8 cellular contexts compared by ENCODE assay signal in the genomic region with DNA sequence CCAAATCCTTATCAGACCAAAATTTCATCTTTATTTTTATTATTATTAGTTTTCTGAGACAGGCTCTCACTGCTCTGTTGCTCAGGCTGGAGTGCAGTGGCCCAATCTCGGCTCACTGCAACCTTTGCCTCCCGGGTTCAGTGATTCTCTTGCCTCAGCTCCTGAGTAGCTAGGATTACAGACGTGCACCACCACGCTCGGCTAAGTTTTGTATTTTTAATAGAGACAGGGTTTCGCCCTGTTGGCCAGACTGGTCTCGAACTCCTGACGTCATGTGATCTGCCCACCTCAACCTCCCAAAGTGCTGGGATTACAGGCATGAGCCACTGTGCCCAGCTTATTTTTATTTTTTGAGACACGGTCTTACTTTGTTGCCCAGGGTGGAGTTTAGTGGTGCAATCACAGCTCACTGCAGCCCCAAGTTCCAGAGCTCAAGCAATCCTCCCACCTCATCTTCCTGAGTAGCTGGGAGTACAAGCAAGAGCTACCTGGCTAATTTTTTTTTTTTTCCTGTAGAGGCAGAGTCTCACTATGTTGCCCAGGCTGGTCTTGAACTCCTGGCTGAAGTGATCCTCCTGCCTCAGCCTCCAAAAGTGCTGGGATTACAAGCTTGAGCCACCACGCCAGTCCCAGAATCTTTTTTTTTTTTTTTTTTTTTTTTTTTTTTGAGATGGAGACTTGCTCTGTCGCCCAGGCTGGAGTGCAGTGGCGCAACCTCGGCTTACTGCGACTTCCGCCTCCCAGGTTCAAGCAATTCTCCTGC. TPM values are rescaled to one million over a fixed set of nuclear protein-coding genes. Genes with fewer than 3 reads are reported as not detected.
DNase-seq lines count a peak whose midpoint lies in the region; ATAC-seq, FAIRE-seq and TF ChIP-seq lines count a peak whose summit lies in the region.
"Not testable (repeated sequence)": the region's sequence is repeated elsewhere in the genome, so short reads cannot be mapped to it uniquely, and the experiment has no call there.

No MANE protein-coding gene starts in this region.

- BruUV-seq in HCT116 (replicated peaks; lab: Mats Ljungman, UMichigan); HepG2 (replicated peaks; lab: Mats Ljungman, UMichigan): not testable (repeated sequence)

- TF ChIP-seq RAD21 in HCT116 (IDR thresholded peaks at IDR 0.05; ENCODE audit: low read depth); HepG2 (CRISPR knock-in tag; IDR thresholded peaks at IDR 0.05): not testable (repeated sequence)

- H3K4me3 Mint-ChIP-seq in activated CD4-positive, alpha-beta T cell treated with anti-CD3 and anti-CD28 coated beads for 36 hours: peak overlapping the region; percentile 88
- peak overlapping the region; percentile 92 for H3K4me3 Mint-ChIP-seq in activated naive CD4-positive, alpha-beta T cell treated with anti-CD3 and anti-CD28 coated beads, Interleukin-2, amount 50 U/mL, for 24 hours
- H3K4me3 Mint-ChIP-seq in endodermal cell (peak overlapping the region; percentile 77), progenitor cell of endocrine pancreas (ENCODE audit: low read depth) (peak overlapping the region; percentile 83)

- H3K27me3 Mint-ChIP-seq in activated CD4-positive, alpha-beta T cell treated with anti-CD3 and anti-CD28 coated beads for 36 hours; activated naive CD4-positive, alpha-beta T cell treated with anti-CD3 and anti-CD28 coated beads, Interleukin-2, amount 50 U/mL, for 24 hours; endodermal cell (ENCODE audit: insufficient read depth); progenitor cell of endocrine pancreas: not testable (repeated sequence)

- CTCF ChIA-PET in HCT116 (lab: Charles Lee); HepG2 (lab: Yijun Ruan, JAX; ENCODE audit: low intra/inter-chr PET ratio, low total read pairs): not testable (repeated sequence)
- CTCF ChIA-PET in activated CD4-positive, alpha-beta T cell treated with anti-CD3 and anti-CD28 coated beads for 36 hours (lab: Charles Lee): interaction anchor here (1.1 to 1.4 kb wide), 2 partner anchors 21 to 44 kb away, joined by 3 to 5 read pairs; no protein-coding TSS in a partner anchor

- not testable (repeated sequence) for H3K4me3 ChIP-seq in HCT116 (replicated peaks in 1 of 2; ENCODE audit: low read depth in 1 of 2, low read length in 2 of 2); endodermal cell (ENCODE audit: low read length); HepG2 (replicated peaks in 1 of 3; ENCODE audit: insufficient read depth in 1 of 3, low read depth in 2 of 3, low read length in 3 of 3)
- H3K4me3 ChIP-seq in OCI-LY3 (ENCODE audit: low read length): peak overlapping the region; percentile 95

- not testable (repeated sequence) for H2AFZ ChIP-seq in HCT116 (ENCODE audit: low read depth, low read length, poor library complexity, severe bottlenecking); HepG2 (ENCODE audit: low read length)
- peak overlapping the region; percentile 97; the same call in 1 of the 2 replicates for H2AFZ ChIP-seq in OCI-LY3 (ENCODE audit: low read depth, low read length)

- H3K9me3 Mint-ChIP-seq in activated CD4-positive, alpha-beta T cell treated with anti-CD3 and anti-CD28 coated beads for 36 hours (ENCODE audit: low read depth); activated naive CD4-positive, alpha-beta T cell treated with anti-CD3 and anti-CD28 coated beads, Interleukin-2, amount 50 U/mL, for 24 hours; endodermal cell; progenitor cell of endocrine pancreas (ENCODE audit: low read depth): not testable (repeated sequence)

- peaks cover 10% of the 10 kb centered on the region for H3K79me2 ChIP-seq in HCT116 (ENCODE audit: insufficient read depth, low read length)
- H3K79me2 ChIP-seq in OCI-LY3 (ENCODE audit: low read length); HepG2 (ENCODE audit: insufficient read depth, low read length): not testable (repeated sequence)

- RAD21 ChIA-PET in HCT116 (lab: Charles Lee; ENCODE audit: low non-redundant PET in 1 of 2, low total read pairs in 2 of 2, uncharacterized antibody in 2 of 2, unreplicated experiment in 2 of 2): interaction anchor here in 1 of 2 experiments (1.0 kb wide), 1 partner anchor 21 kb away, joined by 3 read pairs; no protein-coding TSS in a partner anchor

- H3K4me1 Mint-ChIP-seq in activated CD4-positive, alpha-beta T cell treated with anti-CD3 and anti-CD28 coated beads for 36 hours; activated naive CD4-positive, alpha-beta T cell treated with anti-CD3 and anti-CD28 coated beads, Interleukin-2, amount 50 U/mL, for 24 hours; endodermal cell; progenitor cell of endocrine pancreas (ENCODE audit: low read depth): not testable (repeated sequence)

- TF ChIP-seq POLR2A in HCT116 (IDR thresholded peaks at IDR 0.05; ENCODE audit: borderline replicate concordance, extremely low read depth, insufficient read depth, insufficient read length); HepG2 (IDR thresholded peaks at IDR 0.05; ENCODE audit: insufficient read depth in 1 of 2, low read depth in 2 of 2, low read length in 2 of 2): not testable (repeated sequence)

- H3K27me3 ChIP-seq in HCT116 (ENCODE audit: insufficient read depth, low read length); OCI-LY3 (ENCODE audit: low read depth, low read length); endodermal cell (ENCODE audit: control insufficient read depth, insufficient read depth, low read length, poor library complexity, severe bottlenecking); HepG2 (ENCODE audit: control insufficient read depth in 1 of 2, insufficient read depth in 2 of 2, low read length in 2 of 2): not testable (repeated sequence)

- not testable (repeated sequence) for H3K27ac Mint-ChIP-seq in activated CD4-positive, alpha-beta T cell treated with anti-CD3 and anti-CD28 coated beads for 36 hours; activated naive CD4-positive, alpha-beta T cell treated with anti-CD3 and anti-CD28 coated beads, Interleukin-2, amount 50 U/mL, for 24 hours; endodermal cell; progenitor cell of endocrine pancreas

- TF ChIP-seq CTCF in 22Rv1 (IDR thresholded peaks at IDR 0.05); HCT116 (IDR thresholded peaks at IDR 0.05 in 2 of 3, conservative IDR thresholded peaks at IDR 0.05 in 1 of 3; ENCODE audit: borderline replicate concordance in 1 of 3, insufficient read depth in 1 of 3, low read depth in 2 of 3, low read length in 2 of 3); OCI-LY3 (IDR thresholded peaks at IDR 0.05; ENCODE audit: low read depth, low read length); endodermal cell (conservative IDR thresholded peaks at IDR 0.05); HepG2 (CRISPR knock-in tag; IDR thresholded peaks at IDR 0.05); progenitor cell of endocrine pancreas (IDR thresholded peaks at IDR 0.05; ENCODE audit: unreplicated experiment): not testable (repeated sequence)

- not testable (repeated sequence) for FAIRE-seq in HepG2 (lab: Jason Lieb, UNC)

- H3K9me3 ChIP-seq in HCT116 (ENCODE audit: control insufficient read depth in 1 of 2, insufficient read depth in 1 of 2, low read depth in 1 of 2, low read length in 2 of 2); OCI-LY3 (ENCODE audit: insufficient read depth, low read length); endodermal cell (ENCODE audit: control insufficient read depth, low read length); HepG2 (ENCODE audit: low read length): not testable (repeated sequence)

- H3K27ac ChIP-seq in 22Rv1 (peak overlapping the region; percentile 79), HCT116 (ENCODE audit: low read depth, low read length) (peak overlapping the region; percentile 74), OCI-LY3 (ENCODE audit: low read length) (peak overlapping the region; percentile 48; the same call in 1 of the 2 replicates)
- not testable (repeated sequence) for H3K27ac ChIP-seq in endodermal cell (ENCODE audit: low read depth, low read length); HepG2 (ENCODE audit: extremely low read length, insufficient read depth, low read length)

- TF ChIP-seq EP300 in HepG2 (IDR thresholded peaks at IDR 0.05; ENCODE audit: low read depth in 2 of 2, low read length in 2 of 2); HepG2 (CRISPR knock-in tag; IDR thresholded peaks at IDR 0.05; ENCODE audit: borderline replicate concordance): not testable (repeated sequence)

- ATAC-seq in HCT116; activated CD4-positive, alpha-beta T cell treated with anti-CD3 and anti-CD28 coated beads for 36 hours; HepG2: not testable (repeated sequence)

- 94 to 97% methylated on average over 12 to 15 of the region's 15 CpGs for WGBS in endodermal cell (ENCODE audit: insufficient coverage in 1 of 2, insufficient read length in 1 of 2), 2 experiments
- 79% methylated on average over 15 of the region's 15 CpGs for WGBS in HepG2 (ENCODE audit: low lambda C conversion rate)

- H3K9me2 ChIP-seq in HCT116 (ENCODE audit: insufficient read depth): not testable (repeated sequence)

- POLR2A ChIA-PET in HCT116 (lab: Charles Lee) (interaction anchor here (0.6 kb wide), 2 partner anchors 338 to 1269 kb away, joined by 3 to 4 read pairs; no protein-coding TSS in a partner anchor), HepG2 (lab: Yijun Ruan, JAX) (interaction anchor here (1.8 kb wide), 2 partner anchors 39 to 43 kb away, joined by 8 to 14 read pairs; no protein-coding TSS in a partner anchor)
- POLR2A ChIA-PET in activated CD4-positive, alpha-beta T cell treated with anti-CD3 and anti-CD28 coated beads for 36 hours (lab: Charles Lee): interaction anchor here (0.6 kb wide), 3 partner anchors 19 to 588 kb away, joined by 3 to 7 read pairs (median 3); no protein-coding TSS in a partner anchor

- in situ Hi-C loops in HepG2 (cut with HindIII; ENCODE audit: extremely low pct_ligation_motif_present, low pct_unique_long_range_greater_than_20kb): not testable (repeated sequence)

- peaks cover 0 to 12% of the 10 kb centered on the region in 2 experiments; a peak in 3 of 4 replicates for H3K36me3 ChIP-seq in HCT116 (ENCODE audit: control insufficient read depth in 1 of 2, insufficient read depth in 2 of 2, low read length in 2 of 2)
- H3K36me3 ChIP-seq in OCI-LY3 (replicated peaks; ENCODE audit: low read depth, low read length); HepG2 (replicated peaks in 1 of 2; ENCODE audit: control insufficient read depth in 1 of 2, insufficient read depth in 2 of 2, low read length in 2 of 2): not testable (repeated sequence)
- peaks cover 13% of the 10 kb centered on the region for H3K36me3 ChIP-seq in endodermal cell (ENCODE audit: control insufficient read depth, insufficient read depth, low read length)

- H3K4me1 ChIP-seq in HCT116 (ENCODE audit: control insufficient read depth in 1 of 2, insufficient read depth in 2 of 2, low read length in 2 of 2): peaks cover 0 to 20% of the 10 kb centered on the region in 2 experiments; a peak in 2 of 4 replicates
- H3K4me1 ChIP-seq in OCI-LY3 (ENCODE audit: low read length); endodermal cell (ENCODE audit: control insufficient read depth, insufficient read depth, low read length): not testable (repeated sequence)
- peaks cover 10% of the 10 kb centered on the region for H3K4me1 ChIP-seq in HepG2 (ENCODE audit: insufficient read depth, low read length)

- intact Hi-C loops in HCT116 (cut with micrococcal nuclease); activated CD4-positive, alpha-beta T cell treated with anti-CD3 and anti-CD28 coated beads for 36 hours (cut with DNase I, micrococcal nuclease); HepG2 (cut with micrococcal nuclease; ENCODE audit: unreplicated experiment): not testable (repeated sequence)

- DNase-seq in HCT116 (ENCODE audit: low read depth, low spot score); activated CD4-positive, alpha-beta T cell treated with anti-CD3 and anti-CD28 coated beads for 36 hours; endodermal cell; HepG2 (ENCODE audit: low spot score); progenitor cell of endocrine pancreas (ENCODE audit: low spot score, unreplicated experiment): not testable (repeated sequence)

- H4K20me1 ChIP-seq in HCT116 (ENCODE audit: insufficient read depth); OCI-LY3 (ENCODE audit: insufficient read depth, low read length); HepG2 (ENCODE audit: insufficient read depth, low read length): not testable (repeated sequence)

- not testable (repeated sequence) for H3K9ac ChIP-seq in HCT116 (ENCODE audit: low read length); OCI-LY3 (ENCODE audit: low read length); endodermal cell (ENCODE audit: extremely low read depth, low read length, poor library complexity, severe bottlenecking); HepG2 (ENCODE audit: insufficient read depth, low read depth, low read length)

- peak overlapping the region; percentile 97 for H3K4me2 ChIP-seq in HCT116 (ENCODE audit: low read length)
- H3K4me2 ChIP-seq in OCI-LY3 (ENCODE audit: low read length): peak overlapping the region; percentile 79
- H3K4me2 ChIP-seq in HepG2 (ENCODE audit: low read depth, low read length): 0 out of 2 replicates have a peak overlapping the region, but pooled peaks have one; percentile 99

- not testable (repeated sequence) for H3K36me3 Mint-ChIP-seq in activated CD4-positive, alpha-beta T cell treated with anti-CD3 and anti-CD28 coated beads for 36 hours (ENCODE audit: low read depth); activated naive CD4-positive, alpha-beta T cell treated with anti-CD3 and anti-CD28 coated beads, Interleukin-2, amount 50 U/mL, for 24 hours; progenitor cell of endocrine pancreas (ENCODE audit: insufficient read depth)
- H3K36me3 Mint-ChIP-seq in endodermal cell (ENCODE audit: low read depth): peaks cover 13% of the 10 kb centered on the region

RNA-seq across cellular contexts. Expression of a gene that starts 1.3 kb away (rescaled TPM):
- 33.9 TPM for total RNA-seq in HCT116 (2021; ENCODE audit: unreplicated experiment)
- polyA plus RNA-seq in HCT116 (2012): 30.9 and 31.0 TPM in 2 replicates
- total RNA-seq in activated CD4-positive, alpha-beta T cell treated with anti-CD3 and anti-CD28 coated beads for 36 hours: 10 to 100 TPM in 1 of 2 experiments, 1 to 10 TPM in 1; 8.4 to 10.2 TPM
- 10 to 100 TPM; 22.4 to 25.0 TPM for total RNA-seq in endodermal cell
- polyA plus RNA-seq in endodermal cell (2013, experiment 1 of 2): 23.8 TPM
- 23.5 TPM for polyA plus RNA-seq in endodermal cell (2013, experiment 2 of 2)
- total RNA-seq in HepG2 (2016; rRNA removed; fragmentation: Illumina TruSeq; extraction: Trizol): 9.3 and 18.8 TPM in 2 replicates
- total RNA-seq in HepG2 (2016; cell fraction: cytosol; rRNA removed; fragmentation: Illumina TruSeq; extraction: Trizol; ENCODE audit: low read depth): 6.3 and 6.8 TPM in 2 replicates
- 8.9 and 19.1 TPM in 2 replicates for total RNA-seq in HepG2 (2016; cell fraction: insoluble cytoplasmic fraction; rRNA removed; fragmentation: Illumina TruSeq; extraction: Trizol)
- total RNA-seq in HepG2 (2016; cell fraction: membrane; rRNA removed; fragmentation: Illumina TruSeq; extraction: Trizol): 17.4 and 19.4 TPM in 2 replicates
- total RNA-seq in HepG2 (2016; cell fraction: nucleus; rRNA removed; fragmentation: Illumina TruSeq; extraction: Trizol): 16.1 and 21.0 TPM in 2 replicates
- 10.6 and 16.9 TPM in 2 replicates for polyA plus RNA-seq in HepG2 (2011; rRNA removed)
- 12.5 and 14.4 TPM in 2 replicates for polyA plus RNA-seq in HepG2 (2011; cell fraction: cytosol; rRNA removed)
- polyA plus RNA-seq in HepG2 (2011; cell fraction: nucleus; rRNA removed): 30.1 and 31.3 TPM in 2 replicates
- polyA plus RNA-seq in HepG2 (2012): 11.0 and 16.6 TPM in 2 replicates
- polyA plus RNA-seq in HepG2 (2016; cell fraction: cytosol; fragmentation: Illumina TruSeq; extraction: Trizol; ENCODE audit: low read depth): 5.9 and 7.6 TPM in 2 replicates
- polyA plus RNA-seq in HepG2 (2016; cell fraction: insoluble cytoplasmic fraction; fragmentation: Illumina TruSeq; extraction: Trizol; ENCODE audit: low read depth): 10.5 and 13.4 TPM in 2 replicates
- polyA plus RNA-seq in HepG2 (2016; cell fraction: membrane; fragmentation: Illumina TruSeq; extraction: Trizol; ENCODE audit: low read depth): 14.0 and 17.0 TPM in 2 replicates
- polyA plus RNA-seq in HepG2 (2016; cell fraction: nucleus; fragmentation: Illumina TruSeq; extraction: Trizol; ENCODE audit: insufficient read depth, low read depth): 30.8 and 31.8 TPM in 2 replicates
- polyA minus RNA-seq in HepG2 (2011; rRNA and poly(A)+ RNA removed; ENCODE audit: low replicate concordance): 44.7 and 85.4 TPM in 2 replicates
- 11.3 and 17.5 TPM in 2 replicates for polyA minus RNA-seq in HepG2 (2011; cell fraction: cytosol; rRNA and poly(A)+ RNA removed)
- 9.3 and 12.4 TPM in 2 replicates for polyA minus RNA-seq in HepG2 (2011; cell fraction: nucleus; rRNA and poly(A)+ RNA removed)
- 26.4 and 28.3 TPM in 2 replicates for total RNA-seq in progenitor cell of endocrine pancreas

RNA-seq across cellular contexts. Expression of a gene that starts 16.4 kb away (rescaled TPM):
- total RNA-seq in HCT116 (2021; ENCODE audit: unreplicated experiment) (45.8 TPM), endodermal cell (10 to 100 TPM; 48.1 to 50.7 TPM), HepG2 (2016; rRNA removed; fragmentation: Illumina TruSeq; extraction: Trizol) (16.2 and 26.1 TPM in 2 replicates), progenitor cell of endocrine pancreas (64.5 and 68.5 TPM in 2 replicates)
- 51.8 and 55.9 TPM in 2 replicates for polyA plus RNA-seq in HCT116 (2012)
- total RNA-seq in activated CD4-positive, alpha-beta T cell treated with anti-CD3 and anti-CD28 coated beads for 36 hours: 10 to 100 TPM; 32.1 to 38.8 TPM
- polyA plus RNA-seq in endodermal cell (2013, experiment 1 of 2): 41.9 TPM
- polyA plus RNA-seq in endodermal cell (2013, experiment 2 of 2): 34.3 TPM
- total RNA-seq in HepG2 (2016; cell fraction: cytosol; rRNA removed; fragmentation: Illumina TruSeq; extraction: Trizol; ENCODE audit: low read depth): 11.9 and 18.5 TPM in 2 replicates
- total RNA-seq in HepG2 (2016; cell fraction: insoluble cytoplasmic fraction; rRNA removed; fragmentation: Illumina TruSeq; extraction: Trizol): 14.1 and 27.2 TPM in 2 replicates
- total RNA-seq in HepG2 (2016; cell fraction: membrane; rRNA removed; fragmentation: Illumina TruSeq; extraction: Trizol): 20.4 and 27.0 TPM in 2 replicates
- total RNA-seq in HepG2 (2016; cell fraction: nucleus; rRNA removed; fragmentation: Illumina TruSeq; extraction: Trizol): 19.9 and 21.8 TPM in 2 replicates
- 36.0 and 37.5 TPM in 2 replicates for polyA plus RNA-seq in HepG2 (2011; rRNA removed)
- polyA plus RNA-seq in HepG2 (2011; cell fraction: cytosol; rRNA removed): 22.7 and 32.6 TPM in 2 replicates
- polyA plus RNA-seq in HepG2 (2011; cell fraction: nucleus; rRNA removed): 80.9 and 82.1 TPM in 2 replicates
- 17.6 and 19.0 TPM in 2 replicates for polyA plus RNA-seq in HepG2 (2012)
- 18.0 and 23.7 TPM in 2 replicates for polyA plus RNA-seq in HepG2 (2016; cell fraction: cytosol; fragmentation: Illumina TruSeq; extraction: Trizol; ENCODE audit: low read depth)
- 17.7 and 21.6 TPM in 2 replicates for polyA plus RNA-seq in HepG2 (2016; cell fraction: insoluble cytoplasmic fraction; fragmentation: Illumina TruSeq; extraction: Trizol; ENCODE audit: low read depth)
- polyA plus RNA-seq in HepG2 (2016; cell fraction: membrane; fragmentation: Illumina TruSeq; extraction: Trizol; ENCODE audit: low read depth): 21.8 and 28.2 TPM in 2 replicates
- 60.0 and 62.1 TPM in 2 replicates for polyA plus RNA-seq in HepG2 (2016; cell fraction: nucleus; fragmentation: Illumina TruSeq; extraction: Trizol; ENCODE audit: insufficient read depth, low read depth)
- 45.1 and 143 TPM in 2 replicates for polyA minus RNA-seq in HepG2 (2011; rRNA and poly(A)+ RNA removed; ENCODE audit: low replicate concordance)
- polyA minus RNA-seq in HepG2 (2011; cell fraction: cytosol; rRNA and poly(A)+ RNA removed): 10.4 and 12.0 TPM in 2 replicates
- polyA minus RNA-seq in HepG2 (2011; cell fraction: nucleus; rRNA and poly(A)+ RNA removed): 38.2 and 49.6 TPM in 2 replicates

RNA-seq across cellular contexts. Expression of a gene that starts 16.8 kb away (rescaled TPM):
- 42.1 TPM for total RNA-seq in HCT116 (2021; ENCODE audit: unreplicated experiment)
- 19.1 and 29.0 TPM in 2 replicates for polyA plus RNA-seq in HCT116 (2012)
- total RNA-seq in activated CD4-positive, alpha-beta T cell treated with anti-CD3 and anti-CD28 coated beads for 36 hours: 10 to 100 TPM; 29.5 to 37.5 TPM
- 10 to 100 TPM; 30.6 to 31.8 TPM for total RNA-seq in endodermal cell
- 18.5 TPM for polyA plus RNA-seq in endodermal cell (2013, experiment 1 of 2)
- 18.1 TPM for polyA plus RNA-seq in endodermal cell (2013, experiment 2 of 2)
- 41.2 and 57.8 TPM in 2 replicates for total RNA-seq in HepG2 (2016; rRNA removed; fragmentation: Illumina TruSeq; extraction: Trizol)
- 10.4 and 12.1 TPM in 2 replicates for total RNA-seq in HepG2 (2016; cell fraction: cytosol; rRNA removed; fragmentation: Illumina TruSeq; extraction: Trizol; ENCODE audit: low read depth)
- total RNA-seq in HepG2 (2016; cell fraction: insoluble cytoplasmic fraction; rRNA removed; fragmentation: Illumina TruSeq; extraction: Trizol): 45.4 and 61.4 TPM in 2 replicates
- 14.0 and 15.7 TPM in 2 replicates for total RNA-seq in HepG2 (2016; cell fraction: membrane; rRNA removed; fragmentation: Illumina TruSeq; extraction: Trizol)
- 16.3 and 19.3 TPM in 2 replicates for total RNA-seq in HepG2 (2016; cell fraction: nucleus; rRNA removed; fragmentation: Illumina TruSeq; extraction: Trizol)
- 22.3 and 26.5 TPM in 2 replicates for polyA plus RNA-seq in HepG2 (2011; rRNA removed)
- polyA plus RNA-seq in HepG2 (2011; cell fraction: cytosol; rRNA removed): 15.5 and 18.8 TPM in 2 replicates
- polyA plus RNA-seq in HepG2 (2011; cell fraction: nucleus; rRNA removed): 10.4 and 11.9 TPM in 2 replicates
- polyA plus RNA-seq in HepG2 (2012): 17.0 and 18.3 TPM in 2 replicates
- 8.5 and 10.6 TPM in 2 replicates for polyA plus RNA-seq in HepG2 (2016; cell fraction: cytosol; fragmentation: Illumina TruSeq; extraction: Trizol; ENCODE audit: low read depth)
- polyA plus RNA-seq in HepG2 (2016; cell fraction: insoluble cytoplasmic fraction; fragmentation: Illumina TruSeq; extraction: Trizol; ENCODE audit: low read depth): 47.4 and 47.7 TPM in 2 replicates
- 9.1 and 10.5 TPM in 2 replicates for polyA plus RNA-seq in HepG2 (2016; cell fraction: membrane; fragmentation: Illumina TruSeq; extraction: Trizol; ENCODE audit: low read depth)
- 23.3 and 26.5 TPM in 2 replicates for polyA plus RNA-seq in HepG2 (2016; cell fraction: nucleus; fragmentation: Illumina TruSeq; extraction: Trizol; ENCODE audit: insufficient read depth, low read depth)
- polyA minus RNA-seq in HepG2 (2011; rRNA and poly(A)+ RNA removed; ENCODE audit: low replicate concordance): 28.6 and 113 TPM in 2 replicates
- polyA minus RNA-seq in HepG2 (2011; cell fraction: cytosol; rRNA and poly(A)+ RNA removed): 18.2 and 21.4 TPM in 2 replicates
- 12.0 and 13.4 TPM in 2 replicates for polyA minus RNA-seq in HepG2 (2011; cell fraction: nucleus; rRNA and poly(A)+ RNA removed)
- total RNA-seq in progenitor cell of endocrine pancreas: 29.2 and 31.6 TPM in 2 replicates

RNA-seq across cellular contexts. Expression of a gene that starts 32.1 kb away (rescaled TPM):
- 51.6 TPM for total RNA-seq in HCT116 (2021; ENCODE audit: unreplicated experiment)
- 35.1 and 43.9 TPM in 2 replicates for polyA plus RNA-seq in HCT116 (2012)
- total RNA-seq in activated CD4-positive, alpha-beta T cell treated with anti-CD3 and anti-CD28 coated beads for 36 hours: 10 to 100 TPM; 39.9 to 56.1 TPM
- total RNA-seq in endodermal cell: 10 to 100 TPM; 51.5 to 60.4 TPM
- 46.9 TPM for polyA plus RNA-seq in endodermal cell (2013, experiment 1 of 2)
- polyA plus RNA-seq in endodermal cell (2013, experiment 2 of 2): 45.0 TPM
- total RNA-seq in HepG2 (2016; rRNA removed; fragmentation: Illumina TruSeq; extraction: Trizol): 37.1 and 42.1 TPM in 2 replicates
- total RNA-seq in HepG2 (2016; cell fraction: cytosol; rRNA removed; fragmentation: Illumina TruSeq; extraction: Trizol; ENCODE audit: low read depth): 7.2 and 8.5 TPM in 2 replicates
- 34.5 and 46.1 TPM in 2 replicates for total RNA-seq in HepG2 (2016; cell fraction: insoluble cytoplasmic fraction; rRNA removed; fragmentation: Illumina TruSeq; extraction: Trizol)
- total RNA-seq in HepG2 (2016; cell fraction: membrane; rRNA removed; fragmentation: Illumina TruSeq; extraction: Trizol): 23.0 and 25.4 TPM in 2 replicates
- total RNA-seq in HepG2 (2016; cell fraction: nucleus; rRNA removed; fragmentation: Illumina TruSeq; extraction: Trizol): 19.0 and 24.0 TPM in 2 replicates
- 41.3 and 51.5 TPM in 2 replicates for polyA plus RNA-seq in HepG2 (2011; rRNA removed)
- polyA plus RNA-seq in HepG2 (2011; cell fraction: cytosol; rRNA removed): 28.0 and 37.2 TPM in 2 replicates
- polyA plus RNA-seq in HepG2 (2011; cell fraction: nucleus; rRNA removed): 80.9 and 98.9 TPM in 2 replicates
- 44.2 and 48.1 TPM in 2 replicates for polyA plus RNA-seq in HepG2 (2012)
- polyA plus RNA-seq in HepG2 (2016; cell fraction: cytosol; fragmentation: Illumina TruSeq; extraction: Trizol; ENCODE audit: low read depth): 12.6 and 15.0 TPM in 2 replicates
- polyA plus RNA-seq in HepG2 (2016; cell fraction: insoluble cytoplasmic fraction; fragmentation: Illumina TruSeq; extraction: Trizol; ENCODE audit: low read depth): 55.0 and 56.0 TPM in 2 replicates
- polyA plus RNA-seq in HepG2 (2016; cell fraction: membrane; fragmentation: Illumina TruSeq; extraction: Trizol; ENCODE audit: low read depth): 24.9 and 27.1 TPM in 2 replicates
- polyA plus RNA-seq in HepG2 (2016; cell fraction: nucleus; fragmentation: Illumina TruSeq; extraction: Trizol; ENCODE audit: insufficient read depth, low read depth): 49.6 and 53.8 TPM in 2 replicates
- 55.9 and 116 TPM in 2 replicates for polyA minus RNA-seq in HepG2 (2011; rRNA and poly(A)+ RNA removed; ENCODE audit: low replicate concordance)
- polyA minus RNA-seq in HepG2 (2011; cell fraction: cytosol; rRNA and poly(A)+ RNA removed): 13.8 and 16.4 TPM in 2 replicates
- polyA minus RNA-seq in HepG2 (2011; cell fraction: nucleus; rRNA and poly(A)+ RNA removed): 11.3 and 16.7 TPM in 2 replicates
- 54.4 and 60.9 TPM in 2 replicates for total RNA-seq in progenitor cell of endocrine pancreas
